In genomic region chr17:7897773-7898172, GRCh38 we compare ENCODE assay signal across 8 cellular contexts. TPM values are rescaled to one million over a fixed set of nuclear protein-coding genes. Genes with fewer than 3 reads are reported as not detected.
DNase-seq lines count a peak whose midpoint lies in the region; ATAC-seq and TF ChIP-seq lines count a peak whose summit lies in the region.

No MANE protein-coding gene starts in this region.

- no peaks in the 10 kb centered on the region for H3K4me1 Mint-ChIP-seq in Calu3 (ENCODE audit: low read depth, unreplicated experiment)

- no peak overlapping the region for H3K4me3 Mint-ChIP-seq in Calu3 (ENCODE audit: low read depth, unreplicated experiment)

- H3K27ac Mint-ChIP-seq in Calu3 (ENCODE audit: unreplicated experiment): no peak overlapping the region

- H3K4me1 ChIP-seq in DOHH2 (ENCODE audit: control insufficient read depth, low read length) (no peaks in the 10 kb centered on the region), lower lobe of right lung (no peaks in the 10 kb centered on the region)

- H3K27me3 Mint-ChIP-seq in Calu3 (ENCODE audit: unreplicated experiment): no peaks in the 10 kb centered on the region

- no peak overlapping the region for H3K4me3 ChIP-seq in DOHH2 (ENCODE audit: low read length)
- no peak overlapping the region for H3K4me3 ChIP-seq in choroid plexus epithelial cell (ENCODE audit: low read depth, low read length)
- H3K4me3 ChIP-seq in lower lobe of right lung: no peak overlapping the region

- H3K27ac ChIP-seq in DOHH2 (ENCODE audit: low read depth, low read length): no peak overlapping the region
- H3K27ac ChIP-seq in lower lobe of right lung: no peak overlapping the region

- BruUV-seq in Calu3 (replicated peaks; lab: Mats Ljungman, UMichigan): no TSS peak

- H3K9me3 ChIP-seq in DOHH2 (ENCODE audit: control insufficient read depth, insufficient read depth, low read length) (no peaks in the 10 kb centered on the region), lower lobe of right lung (no peaks in the 10 kb centered on the region)

- no peaks in the 10 kb centered on the region for H4K20me1 ChIP-seq in DOHH2 (ENCODE audit: control insufficient read depth, insufficient read depth, low read depth, low read length)

- no peaks in the 10 kb centered on the region for H3K9me3 Mint-ChIP-seq in Calu3 (ENCODE audit: low read depth, unreplicated experiment)

- TF ChIP-seq CTCF in DOHH2 (IDR thresholded peaks at IDR 0.05; ENCODE audit: low read depth, low read length, poor library complexity, severe bottlenecking) (peak; percentile 50), choroid plexus epithelial cell (conservative IDR thresholded peaks at IDR 0.05; ENCODE audit: low read depth, low read length) (peak; percentile 62), lower lobe of right lung (IDR thresholded peaks at IDR 0.05) (peak; percentile 41), Calu3 (IDR thresholded peaks at IDR 0.05; ENCODE audit: unreplicated experiment) (no peak)

- no peak overlapping the region for H3K4me2 ChIP-seq in DOHH2 (ENCODE audit: low read length)

- ATAC-seq in lower lobe of right lung (peak; percentile 57 to 80), GM21723 (IDR thresholded peaks at IDR 0.05; ENCODE audit: unreplicated experiment) (no peak)

- DNase-seq in NCI-H1694 treated with DMSO at 0.1 percent for 48 hours (lab: John Stamatoyannopoulos, UW) (peak; percentile 43), choroid plexus epithelial cell (ENCODE audit: low read depth) (peak; percentile 83), lower lobe of right lung (no peak), Calu3 (no peak), dedifferentiated amniotic fluid mesenchymal stem cell (ENCODE audit: extremely low spot score) (no peak), activated gamma-delta T cell (lab: John Stamatoyannopoulos, UW) (no peak)

- CTCF ChIA-PET in Calu3 (lab: Charles Lee): no interaction called here

- no peaks in the 10 kb centered on the region for H3K79me2 ChIP-seq in DOHH2 (ENCODE audit: control insufficient read depth, low read length)

- peaks cover 87% of the 10 kb centered on the region for H3K36me3 ChIP-seq in DOHH2 (ENCODE audit: control insufficient read depth, low read length)
- peaks cover 97% of the 10 kb centered on the region for H3K36me3 ChIP-seq in lower lobe of right lung

- H3F3A ChIP-seq in DOHH2 (ENCODE audit: control insufficient read depth, insufficient read depth): no peaks in the 10 kb centered on the region

- H3K27me3 ChIP-seq in DOHH2 (ENCODE audit: control insufficient read depth, low read length) (no peaks in the 10 kb centered on the region), lower lobe of right lung (ENCODE audit: low read depth) (no peaks in the 10 kb centered on the region)

- no peaks in the 10 kb centered on the region for H3K9me2 ChIP-seq in DOHH2 (replicated peaks; ENCODE audit: control insufficient read depth, low read length)

- peaks cover 41% of the 10 kb centered on the region for H3K36me3 Mint-ChIP-seq in Calu3 (ENCODE audit: insufficient read depth, unreplicated experiment)

- intact Hi-C loops in lower lobe of right lung (cut with DNase I): no loop called here
- intact Hi-C loops in Calu3 (cut with micrococcal nuclease; ENCODE audit: unreplicated experiment): loop anchor here (5.0 kb wide), 1 partner anchor 35 kb away; no protein-coding TSS in a partner anchor

RNA-seq across cellular contexts. Expression of gene CHD3, which starts 9.2 kb away (rescaled TPM):
- 77.9 TPM for total RNA-seq in lower lobe of right lung
- total RNA-seq in Calu3 (2022): 108 and 116 TPM in 2 replicates

RNA-seq across cellular contexts. Expression of gene RNF227, which starts 18.3 kb away (rescaled TPM):
- total RNA-seq in lower lobe of right lung (7.5 TPM), Calu3 (2022) (1.4 and 2.0 TPM in 2 replicates)

RNA-seq across cellular contexts. Expression of gene KCNAB3, which starts 31.9 kb away (rescaled TPM):
- total RNA-seq in lower lobe of right lung (5.2 TPM), Calu3 (2022) (4.8 and 5.9 TPM in 2 replicates)

RNA-seq across cellular contexts. Expression of gene TRAPPC1, which starts 34.0 kb away (rescaled TPM):
- 110 TPM for total RNA-seq in lower lobe of right lung
- 87.8 and 106 TPM in 2 replicates for total RNA-seq in Calu3 (2022)

RNA-seq across cellular contexts. Expression of gene CNTROB, which starts 34.2 kb away (rescaled TPM):
- total RNA-seq in lower lobe of right lung (56.2 TPM), Calu3 (2022) (21.8 and 28.2 TPM in 2 replicates)

Comparison
In these comparisons a context has a peak if more than half of its experiments do, and no peak if none do; other contexts are left out.
1. DNase-seq: peak in NCI-H1694 treated with DMSO at 0.1 percent for 48 hours (single experiment) and choroid plexus epithelial cell (single experiment); none in lower lobe of right lung (single experiment), Calu3 (single experiment), dedifferentiated amniotic fluid mesenchymal stem cell (single experiment) and activated gamma-delta T cell (single experiment).